8 cellular contexts compared by ENCODE assay signal in genomic region chr1:59814180-59814900, GRCh38. TPM values are rescaled to one million over a fixed set of nuclear protein-coding genes. Genes with fewer than 3 reads are reported as not detected.
A peak's percentile ranks its signal among the peaks of the same experiment; 100 is the strongest.
DNase-seq lines count a peak whose midpoint lies in the region; ATAC-seq lines count a peak whose summit lies in the region.

No MANE protein-coding gene starts in this region.

- DNase-seq in NCI-H510A treated with DMSO at 0.1 percent for 48 hours (lab: John Stamatoyannopoulos, UW) = peak; percentile 96
- DNase-seq in activated CD8-positive, alpha-beta memory T cell treated with anti-CD3 and anti-CD28 coated beads, Interleukin-2, amount 50 U/mL, for 1 hour (ENCODE audit: extremely low read depth) = peak; percentile 77
- peak; percentile 69 to 79 for DNase-seq in stimulated activated CD8-positive, alpha-beta memory T cell treated with anti-CD3 and anti-CD28 coated beads, Interleukin-4, amount 100 ng/mL, for 4 hours (ENCODE audit: low read depth in 2 of 2, low spot score in 1 of 2)
- no peak for DNase-seq in H4 (ENCODE audit: low spot score)

- H3K36me3 ChIP-seq in endocrine pancreas (ENCODE audit: control insufficient read depth, insufficient read depth, low read length) (no peaks in the 10 kb centered on the region), muscle layer of duodenum (ENCODE audit: control insufficient read depth in 1 of 2, insufficient read depth in 2 of 2, low read length in 2 of 2) (no peaks in the 10 kb centered on the region)

- no peak overlapping the region for H3K4me3 ChIP-seq in endocrine pancreas (ENCODE audit: control insufficient read depth, insufficient read depth, low read length)
- H3K4me3 ChIP-seq in muscle layer of duodenum (ENCODE audit: low read depth in 1 of 2, low read length in 2 of 2) = peak overlapping the region; percentile 27 to 54

- ATAC-seq in GM18909 (IDR thresholded peaks at IDR 0.05; ENCODE audit: poor library complexity, unreplicated experiment) = peak; percentile 98
- ATAC-seq in HG03108 (IDR thresholded peaks at IDR 0.05; ENCODE audit: unreplicated experiment) = peak; percentile 97

- H3K4me1 ChIP-seq in endocrine pancreas (ENCODE audit: control insufficient read depth, insufficient read depth, low read length) = peaks cover 6% of the 10 kb centered on the region
- peaks cover 0 to 13% of the 10 kb centered on the region in 2 donors for H3K4me1 ChIP-seq in muscle layer of duodenum (ENCODE audit: control insufficient read depth in 1 of 2, insufficient read depth in 2 of 2, low read length in 2 of 2)

- H3K27me3 ChIP-seq in endocrine pancreas (ENCODE audit: control insufficient read depth, insufficient read depth, low read length) (no peaks in the 10 kb centered on the region), muscle layer of duodenum (ENCODE audit: low read depth, low read length) (peaks cover 5% of the 10 kb centered on the region)

- H3K9me3 ChIP-seq in endocrine pancreas (ENCODE audit: control insufficient read depth, low read length) = no peaks in the 10 kb centered on the region
- H3K9me3 ChIP-seq in muscle layer of duodenum (ENCODE audit: control insufficient read depth in 1 of 2, low read length in 2 of 2) = no peaks in the 10 kb centered on the region

- H3K27ac ChIP-seq in muscle layer of duodenum (ENCODE audit: low read length) = no peak overlapping the region

- H3K9ac ChIP-seq in endocrine pancreas (ENCODE audit: control insufficient read depth, insufficient read depth, low read length) = peak overlapping the region; percentile 30

RNA-seq across cellular contexts. Expression of gene HOOK1, which starts 0.4 kb away (rescaled TPM):
- total RNA-seq in H4 (2014; rRNA removed; shearing (Covaris generic)) = 0.02 TPM in 1 of 2 replicates, not detected in the other
